ENCODE assay signal across 24 cellular contexts in genomic region chr2:197668296-197668695, GRCh38. TPM values are rescaled to one million over a fixed set of nuclear protein-coding genes. Genes with fewer than 3 reads are reported as not detected.
"Had no signal": no experiment of that assay in that cellular context is flagged by ENCODE, and none has a peak within 500 bp of the region (broad histone marks: within the 10 kb centered on the region; RNA-seq: fewer than 3 reads in every experiment).

No MANE protein-coding gene starts in this region.

- H3K4me2 ChIP-seq: PC-9 had no signal

- H3K36me3 Mint-ChIP-seq: activated naive CD4-positive, alpha-beta T cell treated with anti-CD3 and anti-CD28 coated beads, Interleukin-2, amount 10 ng/mL, durations not matched to agents 7 days and 5 days had no signal

- H3K9ac ChIP-seq: KMS-11 had no signal

- H3K27ac ChIP-seq: KMS-11, PC-9, SK-N-MC had no signal

- H3K27me3 Mint-ChIP-seq: activated naive CD8-positive, alpha-beta T cell treated with anti-CD3 and anti-CD28 coated beads for 36 hours had no signal

- ATAC-seq: T-cell, WTC11 had no signal

- H3K4me1 Mint-ChIP-seq: activated naive CD4-positive, alpha-beta T cell treated with anti-CD3 and anti-CD28 coated beads, Interleukin-2, amount 10 ng/mL, durations not matched to agents 7 days and 5 days; activated naive CD8-positive, alpha-beta T cell treated with anti-CD3 and anti-CD28 coated beads for 36 hours; T-cell had no signal

- DNase-seq: activated CD4-positive, alpha-beta T cell treated with anti-CD3 and anti-CD28 coated beads for 48 hours; activated CD4-positive, alpha-beta T cell treated with anti-CD3 and anti-CD28 coated beads, Interleukin-2, amount 50 U/mL, for 48 hours; activated CD4-positive, CD25-positive, alpha-beta regulatory T cell treated with anti-CD3 and anti-CD28 coated beads, Interleukin-2, amount 50 U/mL, for 72 hours; activated gamma-delta T cell treated with Interleukin-2 at 50 U/mL for 16 hours; activated naive CD4-positive, alpha-beta T cell treated with anti-CD3 and anti-CD28 coated beads, Interleukin-2, amount 10 ng/mL, durations not matched to agents 7 days and 5 days; activated naive CD8-positive, alpha-beta T cell treated with anti-CD3 and anti-CD28 coated beads for 36 hours; activated T-cell treated with anti-CD3 and anti-CD28 coated beads for 4 hours; activated T-cell treated with anti-CD3 and anti-CD28 coated beads, Interleukin-2, amount 50 U/mL, for 48 hours; caudate nucleus; MM.1S; NCI-H1105; NCI-H1436; NCI-H187; NCI-H2081; NCI-H510A treated with DMSO at 0.1 percent for 48 hours; NCI-H69; T-cell had no signal

- H2AFZ ChIP-seq: PC-9 had no signal

- H3K4me3 Mint-ChIP-seq: activated naive CD4-positive, alpha-beta T cell treated with anti-CD3 and anti-CD28 coated beads, Interleukin-2, amount 10 ng/mL, durations not matched to agents 7 days and 5 days; activated naive CD8-positive, alpha-beta T cell treated with anti-CD3 and anti-CD28 coated beads for 36 hours; T-cell; WTC11 had no signal

- H3K4me3 ChIP-seq: PC-9, SK-N-MC had no signal

- H3K27ac Mint-ChIP-seq: activated naive CD8-positive, alpha-beta T cell treated with anti-CD3 and anti-CD28 coated beads for 36 hours; activated T-helper 2 cell treated with anti-CD3 and anti-CD28 coated beads, Interferon-gamma antibody, Interleukin-2, Interleukin-4, amounts not matched to agents 10 μg/mL and 5 μg/mL and 100 μg/mL, durations not matched to agents 14 hours and 24 hours and 36 hours; T-cell; WTC11 had no signal

RNA-seq across cellular contexts. Expression of gene RFTN2, which starts 7.1 kb away (rescaled TPM):
- total RNA-seq: activated CD8-positive, alpha-beta memory T cell treated with anti-CD3 and anti-CD28 coated beads for 36 hours; activated naive CD8-positive, alpha-beta T cell treated with anti-CD3 and anti-CD28 coated beads for 36 hours; activated T-helper 2 cell treated with anti-CD3 and anti-CD28 coated beads, Interferon-gamma antibody, Interleukin-2, Interleukin-4, amounts not matched to agents 10 μg/mL and 5 μg/mL and 100 μg/mL, durations not matched to agents 14 hours and 24 hours and 36 hours; PC-9; T-helper 2 cell treated with Interferon-gamma antibody and Interleukin-4, amounts not matched to agents 100 ng/mL and 5 ng/mL, for 36 hours had no signal
